In the genomic region with DNA sequence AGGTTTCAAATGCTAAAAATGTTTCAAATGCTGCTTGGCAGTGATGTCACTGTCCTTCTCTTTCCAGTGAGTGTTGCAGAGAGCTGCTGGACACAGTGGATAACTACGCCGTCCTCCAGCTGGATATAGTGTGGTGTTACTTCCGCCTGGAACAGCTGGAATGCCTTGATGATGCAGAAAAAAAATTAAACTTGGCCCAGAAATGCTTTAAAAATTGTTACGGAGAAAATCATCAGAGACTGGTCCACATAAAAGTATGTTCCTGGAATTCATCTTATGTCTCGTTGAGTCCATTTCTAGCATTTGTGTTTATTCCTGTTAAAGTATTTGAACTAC, we compare ENCODE assay signal across 14 cellular contexts. TPM values are rescaled to one million over a fixed set of nuclear protein-coding genes. Genes with fewer than 3 reads are reported as not detected.
DNase-seq lines count a peak whose midpoint lies in the region; ATAC-seq and TF ChIP-seq lines count a peak whose summit lies in the region.
"Had no signal": no experiment of that assay in that cellular context is flagged by ENCODE, and none has a peak within 500 bp of the region (broad histone marks: within the 10 kb centered on the region; RNA-seq: fewer than 3 reads in every experiment).

No MANE protein-coding gene starts in this region.

- no peaks in the 10 kb centered on the region for H4K20me1 ChIP-seq in hepatocyte (ENCODE audit: insufficient read depth, poor library complexity, severe bottlenecking)

- DNase-seq in ELR (ENCODE audit: low read depth) (peak; percentile 18), brain microvascular endothelial cell (peak; percentile 60), hepatocyte (ENCODE audit: low spot score) (no peak), SK-N-DZ (ENCODE audit: low spot score) (no peak), GF-D8 (lab: John Stamatoyannopoulos, UW) (no peak), NCI-H2029 treated with DMSO at 0.1 percent for 48 hours (lab: John Stamatoyannopoulos, UW) (no peak)
- DNase-seq in stimulated activated CD8-positive, alpha-beta memory T cell treated with anti-CD3 and anti-CD28 coated beads, Interleukin-4, amount 100 ng/mL, for 48 hours: peak; percentile 9
- DNase-seq: activated CD4-positive, alpha-beta memory T cell treated with anti-CD3 and anti-CD28 coated beads for 36 hours; activated effector memory CD4-positive, alpha-beta T cell treated with anti-CD3 and anti-CD28 coated beads, Interleukin-2, amount 50 U/mL, for 16 hours; CD4-positive, CD25-positive, alpha-beta regulatory T cell; Karpas-422; occipital lobe had no signal

- no peaks in the 10 kb centered on the region for H3K79me2 ChIP-seq in hepatocyte

- H3K27me3 ChIP-seq in brain microvascular endothelial cell (replicated peaks) (no peaks in the 10 kb centered on the region), hepatocyte (no peaks in the 10 kb centered on the region)

- H3K9me3 ChIP-seq in hepatocyte (ENCODE audit: low read depth): no peaks in the 10 kb centered on the region

- H3K4me1 ChIP-seq in hepatocyte (ENCODE audit: insufficient read depth): peaks cover 17% of the 10 kb centered on the region

- H3K4me3 ChIP-seq in brain microvascular endothelial cell (ENCODE audit: low read depth, low read length) (no peak overlapping the region), hepatocyte (no peak overlapping the region)

- in situ Hi-C loops in brain microvascular endothelial cell (cut with HindIII; ENCODE audit: low pct_ligation_motif_present, low sequenced_read_pairs): no loop called here

- H3K4me2 ChIP-seq in hepatocyte: peak overlapping the region; percentile 5

- ATAC-seq in GM19395 (IDR thresholded peaks at IDR 0.05; ENCODE audit: unreplicated experiment): no peak

- 39% methylated on average over 5 of the region's 5 CpGs for WGBS in hepatocyte (ENCODE audit: low lambda C conversion rate, missing lambda C conversion rate)

- H3K27ac ChIP-seq in brain microvascular endothelial cell: peak overlapping the region; percentile 31
- peak overlapping the region; percentile 69 for H3K27ac ChIP-seq in hepatocyte

- H2AFZ ChIP-seq in hepatocyte: no peak overlapping the region

- H3K36me3 ChIP-seq in brain microvascular endothelial cell (replicated peaks) (no peaks in the 10 kb centered on the region), hepatocyte (replicated peaks; ENCODE audit: insufficient read depth, low read depth) (no peaks in the 10 kb centered on the region)

- no peaks in the 10 kb centered on the region for H3K9me2 ChIP-seq in hepatocyte (replicated peaks; ENCODE audit: insufficient read depth)

- no peak for TF ChIP-seq CTCF in brain microvascular endothelial cell (IDR thresholded peaks at IDR 0.05; ENCODE audit: low read depth, low read length, missing control alignments)
- TF ChIP-seq CTCF in hepatocyte (IDR thresholded peaks at IDR 0.05; ENCODE audit: poor library complexity): no peak

RNA-seq across cellular contexts. Expression of gene NUB1, which starts 25.2 kb away (rescaled TPM):
- total RNA-seq in hepatocyte: 38.6 and 42.5 TPM in 2 replicates
- 22.6 and 28.4 TPM in 2 replicates for polyA plus RNA-seq in hepatocyte
- 56.2 and 59.4 TPM in 2 replicates for polyA plus RNA-seq in SK-N-DZ (2014; cell fraction: cytosol; rRNA removed)
- polyA plus RNA-seq in SK-N-DZ (2014; cell fraction: nucleus; rRNA removed): 45.9 and 61.1 TPM in 2 replicates

RNA-seq across cellular contexts. Expression of gene WDR86, which starts 43.0 kb away (rescaled TPM):
- 10.6 and 15.5 TPM in 2 replicates for total RNA-seq in hepatocyte
- polyA plus RNA-seq in hepatocyte: 12.4 and 19.1 TPM in 2 replicates
- polyA plus RNA-seq in SK-N-DZ (2014; cell fraction: cytosol; rRNA removed): 28.1 and 31.1 TPM in 2 replicates
- polyA plus RNA-seq in SK-N-DZ (2014; cell fraction: nucleus; rRNA removed): 129 TPM in 2 replicates
- total RNA-seq: T-helper 2 cell treated with Interferon-gamma antibody and Interleukin-4, amounts not matched to agents 100 ng/mL and 5 ng/mL, for 36 hours had no signal

Comparison
In these comparisons a context has a peak if more than half of its experiments do, and no peak if none do; other contexts are left out.
1. DNase-seq: peak in ELR (single experiment), brain microvascular endothelial cell (single experiment) and stimulated activated CD8-positive, alpha-beta memory T cell treated with anti-CD3 and anti-CD28 coated beads, Interleukin-4, amount 100 ng/mL, for 48 hours (single experiment); none in hepatocyte (single experiment), SK-N-DZ (single experiment), GF-D8 (single experiment) and NCI-H2029 treated with DMSO at 0.1 percent for 48 hours (single experiment).